ENCODE assay signal across 1 cellular context in the genomic region with DNA sequence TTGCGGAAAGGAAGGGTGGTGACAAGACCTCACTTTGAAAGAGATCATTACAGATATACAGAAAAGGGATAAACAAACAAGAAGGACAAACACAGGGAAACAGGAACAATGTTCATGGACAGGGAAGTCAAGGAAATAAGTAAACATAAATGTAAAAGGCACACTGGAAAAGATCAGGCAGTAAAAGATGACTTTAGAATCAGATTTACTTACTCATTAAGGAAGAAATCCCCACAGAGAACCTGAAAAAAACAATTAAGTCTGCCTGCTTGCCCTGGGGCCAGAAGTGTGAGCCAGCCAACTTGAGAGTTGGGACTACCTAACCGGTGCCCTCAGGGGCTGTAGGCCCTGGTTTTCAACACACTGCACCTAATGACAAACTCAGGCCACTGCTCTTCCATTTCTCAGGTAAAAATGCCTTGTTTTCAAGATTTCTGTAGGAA.
TF ChIP-seq lines count a peak whose summit lies in the region.

No MANE protein-coding gene starts in this region.

TF ChIP-seq in H1, 55 proteins besides CTCF, POLR2A, EP300 and RAD21 (continued from another document):
- TF ChIP-seq RFX5 (IDR thresholded peaks at IDR 0.05; ENCODE audit: borderline replicate concordance, low read depth, low read length) (no peak), NRF1 (IDR thresholded peaks at IDR 0.05; ENCODE audit: low read depth, low read length) (no peak), HDAC6 (IDR thresholded peaks at IDR 0.05; ENCODE audit: low read depth, low read length) (no peak), SP2 (IDR thresholded peaks at IDR 0.05; ENCODE audit: low read length) (no peak), RNF2 (IDR thresholded peaks at IDR 0.05; ENCODE audit: borderline replicate concordance, low read depth, low read length, missing control alignments, poor library complexity, severe bottlenecking) (no peak), BRCA1 (IDR thresholded peaks at IDR 0.05; ENCODE audit: low read depth, low read length) (no peak)
TF ChIP-seq in H1: peak in this region for 0.
